37 cellular contexts compared by ENCODE assay signal in genomic region chr3:39519076-39519475, GRCh38. TPM values are rescaled to one million over a fixed set of nuclear protein-coding genes. Genes with fewer than 3 reads are reported as not detected.
"Had no signal": no experiment of that assay in that cellular context is flagged by ENCODE, and none has a peak within 500 bp of the region (broad histone marks: within the 10 kb centered on the region; RNA-seq: fewer than 3 reads in every experiment).

No MANE protein-coding gene starts in this region.

- H3K4me3 ChIP-seq: body of pancreas, K562, MG63, PC-9 had no signal

- H3K27ac ChIP-seq: body of pancreas, PC-9, RWPE1, WERI-Rb-1 had no signal

- H2AFZ ChIP-seq: PC-9 had no signal

- H3K36me3 ChIP-seq: MG63, WERI-Rb-1 had no signal

- H3K4me1 ChIP-seq: body of pancreas had no signal

- H3K4me2 ChIP-seq: PC-9 had no signal

- H3K27me3 ChIP-seq: body of pancreas, MG63 had no signal

- DNase-seq: activated CD4-positive, alpha-beta T cell treated with anti-CD3 and anti-CD28 coated beads for 1 hour; activated CD4-positive, alpha-beta T cell treated with anti-CD3 and anti-CD28 coated beads for 48 hours; activated CD4-positive, CD25-positive, alpha-beta regulatory T cell; activated CD8-positive, alpha-beta T cell treated with anti-CD3 and anti-CD28 coated beads for 36 hours; activated effector memory CD4-positive, alpha-beta T cell treated with anti-CD3 and anti-CD28 coated beads, Interleukin-2, amount 50 U/mL, for 16 hours; activated naive CD4-positive, alpha-beta T cell; activated naive CD4-positive, alpha-beta T cell treated with anti-CD3 and anti-CD28 coated beads, Interleukin-2, amount 50 U/mL, for 16 hours; activated naive CD8-positive, alpha-beta T cell treated with anti-CD3 and anti-CD28 coated beads for 36 hours; activated T-cell treated with anti-CD3 and anti-CD28 coated beads, Interleukin-2, amount 50 U/mL, for 1 hour; activated T-cell treated with anti-CD3 and anti-CD28 coated beads, Interleukin-2, amount 50 U/mL, for 72 hours; amygdala; body of pancreas; caudate nucleus; IMR-90; Karpas-422; MG63; NCI-H1048; NCI-H1105 treated with DMSO at 0.1 percent for 48 hours; NCI-H1436; NCI-H1694 treated with DMSO at 0.1 percent for 48 hours; NCI-H2029; NCI-H510A; NCI-H526; NCI-H748 treated with DMSO at 0.1 percent for 48 hours; PC-9; SIG-M5; T1000; WERI-Rb-1 had no signal

- H3K9me3 ChIP-seq: body of pancreas had no signal

RNA-seq across cellular contexts. Expression of gene MOBP, which starts 51.6 kb away (rescaled TPM):
- total RNA-seq: activated CD8-positive, alpha-beta memory T cell treated with anti-CD3 and anti-CD28 coated beads for 36 hours; activated CD8-positive, alpha-beta T cell treated with anti-CD3 and anti-CD28 coated beads for 36 hours; activated naive CD8-positive, alpha-beta T cell treated with anti-CD3 and anti-CD28 coated beads for 36 hours; activated T-helper 17 cell treated with anti-CD3 and anti-CD28 coated beads, Interleukin-2, amount 50 U/mL, for 72 hours; body of pancreas; bronchial epithelial cell; IMR-90; OCI-LY7; PC-9; Right ventricle myocardium inferior; SK-MEL-5; T-helper 1 cell treated with Interleukin-12 subunit alpha and Interleukin-12 subunit beta and Interleukin-4 antibody, amounts not matched to agents 30 ng/mL and 1 ng/mL, for 36 hours had no signal
- polyA plus RNA-seq: IMR-90 had no signal
